Comparison of ENCODE assay signal across 1 cellular context in the genomic region with DNA sequence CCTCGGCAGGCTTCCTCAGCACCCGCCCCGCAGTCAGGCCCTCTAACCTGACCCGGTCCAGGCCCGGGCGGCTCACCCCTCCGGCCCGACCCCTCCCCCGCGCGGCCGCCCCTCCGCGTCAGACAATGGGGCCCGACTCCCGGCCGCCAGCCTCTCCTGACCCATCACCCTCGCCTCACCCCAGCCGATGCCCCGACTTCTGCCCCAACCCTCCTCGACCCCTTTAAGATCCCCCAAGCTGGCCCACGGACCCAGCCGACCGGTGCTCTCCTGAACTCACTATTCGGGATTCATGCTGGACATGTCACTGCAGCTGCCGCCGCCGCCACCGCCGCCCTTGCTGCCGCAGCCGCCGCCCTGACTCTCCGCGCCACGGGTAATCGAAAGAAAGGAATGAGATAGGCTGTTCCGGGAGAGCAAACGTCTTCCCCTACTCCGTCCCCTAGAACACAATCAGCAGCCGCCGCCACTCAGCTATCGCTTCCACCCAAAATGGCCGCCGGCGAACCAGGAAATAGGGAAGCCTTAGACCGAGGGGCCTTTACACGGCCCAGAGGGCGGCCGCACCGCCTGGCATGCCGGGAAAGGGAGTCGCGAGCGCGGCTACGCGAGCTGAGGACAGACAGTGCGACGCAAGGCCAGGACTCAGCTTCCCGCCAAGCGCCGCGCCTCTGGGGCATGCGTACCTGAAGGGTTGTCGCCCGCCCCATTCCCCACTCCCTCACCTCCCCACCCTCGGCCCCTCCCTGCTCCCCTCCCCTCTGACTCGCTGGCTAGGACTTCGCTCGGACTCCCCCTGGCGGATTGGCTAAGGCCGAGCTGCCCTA.
A peak's percentile ranks its signal among the peaks of the same experiment; 100 is the strongest.
TF ChIP-seq lines count a peak whose summit lies in the region.

TSS of gene RAB1A (minus strand) at position 494 of the 827 bp plus-strand sequence. CDS start at position 303, 191 bp downstream.

TF ChIP-seq in HepG2, 621 proteins besides CTCF, POLR2A, EP300 and RAD21 (continued from another document and continues in another):
- TF ChIP-seq, protein P1, sequence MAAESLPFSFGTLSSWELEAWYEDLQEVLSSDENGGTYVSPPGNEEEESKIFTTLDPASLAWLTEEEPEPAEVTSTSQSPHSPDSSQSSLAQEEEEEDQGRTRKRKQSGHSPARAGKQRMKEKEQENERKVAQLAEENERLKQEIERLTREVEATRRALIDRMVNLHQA (CRISPR knock-in tag; IDR thresholded peaks at IDR 0.05): no peak
- TF ChIP-seq, protein P2, sequence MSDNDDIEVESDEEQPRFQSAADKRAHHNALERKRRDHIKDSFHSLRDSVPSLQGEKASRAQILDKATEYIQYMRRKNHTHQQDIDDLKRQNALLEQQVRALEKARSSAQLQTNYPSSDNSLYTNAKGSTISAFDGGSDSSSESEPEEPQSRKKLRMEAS (IDR thresholded peaks at IDR 0.05): peak; percentile 91
- TF ChIP-seq CREB1 (IDR thresholded peaks at IDR 0.05) (peak; percentile 92), CREB1 (CRISPR knock-in tag; IDR thresholded peaks at IDR 0.05) (peak; percentile 94), SMARCC2 (IDR thresholded peaks at IDR 0.05) (no peak), EED (CRISPR knock-in tag; IDR thresholded peaks at IDR 0.05) (no peak), ZNF564 (CRISPR knock-in tag; IDR thresholded peaks at IDR 0.05) (peak; percentile 72; the same call in 1 of the 2 replicates), ZSCAN25 (CRISPR knock-in tag; IDR thresholded peaks at IDR 0.05) (peak; percentile 28; the same call in 1 of the 2 replicates), NCOA5 (CRISPR knock-in tag; IDR thresholded peaks at IDR 0.05) (no peak), ZNF749 (CRISPR knock-in tag; IDR thresholded peaks at IDR 0.05; ENCODE audit: borderline replicate concordance) (0 out of 2 replicates have a peak, but pooled peaks have one; percentile 6), CERS6 (CRISPR knock-in tag; IDR thresholded peaks at IDR 0.05) (no peak), HOXA9 (CRISPR knock-in tag; IDR thresholded peaks at IDR 0.05; ENCODE audit: borderline replicate concordance) (0 out of 2 replicates have a peak, but pooled peaks have one; percentile 73), SNAI1 (CRISPR knock-in tag; IDR thresholded peaks at IDR 0.05; ENCODE audit: borderline replicate concordance) (0 out of 2 replicates have a peak, but pooled peaks have one; percentile 71), CC2D1A (CRISPR knock-in tag; IDR thresholded peaks at IDR 0.05) (no peak), HNRNPL (IDR thresholded peaks at IDR 0.05; ENCODE audit: low read depth, low read length) (no peak), ZNF337 (CRISPR knock-in tag; IDR thresholded peaks at IDR 0.05; ENCODE audit: borderline replicate concordance, low read depth) (no peak), NAIF1 (CRISPR knock-in tag; IDR thresholded peaks at IDR 0.05; ENCODE audit: borderline replicate concordance) (peak; percentile 84; the same call in 1 of the 2 replicates), YEATS4 (CRISPR knock-in tag; IDR thresholded peaks at IDR 0.05; ENCODE audit: borderline replicate concordance) (no peak; the same call in 1 of the 2 replicates), ZNF878 (CRISPR knock-in tag; IDR thresholded peaks at IDR 0.05) (no peak), PPARG (CRISPR knock-in tag; conservative IDR thresholded peaks at IDR 0.05) (no peak), GTF3A (CRISPR knock-in tag; conservative IDR thresholded peaks at IDR 0.05) (peak; percentile 20; the same call in 1 of the 2 replicates), FOXC1 (CRISPR knock-in tag; IDR thresholded peaks at IDR 0.05; ENCODE audit: borderline replicate concordance) (peak; percentile 61), ZNF513 (CRISPR knock-in tag; conservative IDR thresholded peaks at IDR 0.05) (no peak), DPF2 (CRISPR knock-in tag; IDR thresholded peaks at IDR 0.05; ENCODE audit: borderline replicate concordance, low read depth) (no peak), RORA (CRISPR knock-in tag; IDR thresholded peaks at IDR 0.05) (no peak), RCOR2 (CRISPR knock-in tag; IDR thresholded peaks at IDR 0.05) (no peak), ZEB1 (IDR thresholded peaks at IDR 0.05; ENCODE audit: insufficient replicate concordance, low read depth) (peak; percentile 33), KAT7 (CRISPR knock-in tag; IDR thresholded peaks at IDR 0.05; ENCODE audit: borderline replicate concordance) (peak; percentile 63; the same call in 1 of the 2 replicates), TGIF2 (CRISPR knock-in tag; IDR thresholded peaks at IDR 0.05) (peak; percentile 79), ZNF629 (CRISPR knock-in tag; conservative IDR thresholded peaks at IDR 0.05) (no peak), FOXA3 (CRISPR knock-in tag; IDR thresholded peaks at IDR 0.05) (peak; percentile 64), ZNF530 (CRISPR knock-in tag; IDR thresholded peaks at IDR 0.05; ENCODE audit: low read depth) (no peak), ZNF558 (CRISPR knock-in tag; IDR thresholded peaks at IDR 0.05; ENCODE audit: borderline replicate concordance) (0 out of 2 replicates have a peak, but pooled peaks have one; percentile 54), ZNF746 (CRISPR knock-in tag; IDR thresholded peaks at IDR 0.05) (peak; percentile 92), ZNF703 (CRISPR knock-in tag; IDR thresholded peaks at IDR 0.05; ENCODE audit: borderline replicate concordance) (0 out of 2 replicates have a peak, but pooled peaks have one; percentile 67), KLF9 (CRISPR knock-in tag; IDR thresholded peaks at IDR 0.05; ENCODE audit: low read depth) (no peak), ZNF724P (CRISPR knock-in tag; IDR thresholded peaks at IDR 0.05; ENCODE audit: borderline replicate concordance) (peak; percentile 21; the same call in 1 of the 2 replicates), ZNF234 (CRISPR knock-in tag; conservative IDR thresholded peaks at IDR 0.05) (no peak), ZBTB43 (CRISPR knock-in tag; conservative IDR thresholded peaks at IDR 0.05) (no peak)
- TF ChIP-seq, protein P3, sequence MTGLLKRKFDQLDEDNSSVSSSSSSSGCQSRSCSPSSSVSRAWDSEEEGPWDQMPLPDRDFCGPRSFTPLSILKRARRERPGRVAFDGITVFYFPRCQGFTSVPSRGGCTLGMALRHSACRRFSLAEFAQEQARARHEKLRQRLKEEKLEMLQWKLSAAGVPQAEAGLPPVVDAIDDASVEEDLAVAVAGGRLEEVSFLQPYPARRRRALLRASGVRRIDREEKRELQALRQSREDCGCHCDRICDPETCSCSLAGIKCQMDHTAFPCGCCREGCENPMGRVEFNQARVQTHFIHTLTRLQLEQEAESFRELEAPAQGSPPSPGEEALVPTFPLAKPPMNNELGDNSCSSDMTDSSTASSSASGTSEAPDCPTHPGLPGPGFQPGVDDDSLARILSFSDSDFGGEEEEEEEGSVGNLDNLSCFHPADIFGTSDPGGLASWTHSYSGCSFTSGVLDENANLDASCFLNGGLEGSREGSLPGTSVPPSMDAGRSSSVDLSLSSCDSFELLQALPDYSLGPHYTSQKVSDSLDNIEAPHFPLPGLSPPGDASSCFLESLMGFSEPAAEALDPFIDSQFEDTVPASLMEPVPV (CRISPR knock-in tag; IDR thresholded peaks at IDR 0.05): peak; percentile 70; the same call in 1 of the 2 replicates
- TF ChIP-seq, protein P4, sequence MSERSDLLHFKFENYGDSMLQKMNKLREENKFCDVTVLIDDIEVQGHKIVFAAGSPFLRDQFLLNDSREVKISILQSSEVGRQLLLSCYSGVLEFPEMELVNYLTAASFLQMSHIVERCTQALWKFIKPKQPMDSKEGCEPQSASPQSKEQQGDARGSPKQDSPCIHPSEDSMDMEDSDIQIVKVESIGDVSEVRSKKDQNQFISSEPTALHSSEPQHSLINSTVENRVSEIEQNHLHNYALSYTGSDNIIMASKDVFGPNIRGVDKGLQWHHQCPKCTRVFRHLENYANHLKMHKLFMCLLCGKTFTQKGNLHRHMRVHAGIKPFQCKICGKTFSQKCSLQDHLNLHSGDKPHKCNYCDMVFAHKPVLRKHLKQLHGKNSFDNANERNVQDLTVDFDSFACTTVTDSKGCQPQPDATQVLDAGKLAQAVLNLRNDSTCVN (CRISPR knock-in tag; IDR thresholded peaks at IDR 0.05; ENCODE audit: borderline replicate concordance): no peak
- TF ChIP-seq, protein P5, sequence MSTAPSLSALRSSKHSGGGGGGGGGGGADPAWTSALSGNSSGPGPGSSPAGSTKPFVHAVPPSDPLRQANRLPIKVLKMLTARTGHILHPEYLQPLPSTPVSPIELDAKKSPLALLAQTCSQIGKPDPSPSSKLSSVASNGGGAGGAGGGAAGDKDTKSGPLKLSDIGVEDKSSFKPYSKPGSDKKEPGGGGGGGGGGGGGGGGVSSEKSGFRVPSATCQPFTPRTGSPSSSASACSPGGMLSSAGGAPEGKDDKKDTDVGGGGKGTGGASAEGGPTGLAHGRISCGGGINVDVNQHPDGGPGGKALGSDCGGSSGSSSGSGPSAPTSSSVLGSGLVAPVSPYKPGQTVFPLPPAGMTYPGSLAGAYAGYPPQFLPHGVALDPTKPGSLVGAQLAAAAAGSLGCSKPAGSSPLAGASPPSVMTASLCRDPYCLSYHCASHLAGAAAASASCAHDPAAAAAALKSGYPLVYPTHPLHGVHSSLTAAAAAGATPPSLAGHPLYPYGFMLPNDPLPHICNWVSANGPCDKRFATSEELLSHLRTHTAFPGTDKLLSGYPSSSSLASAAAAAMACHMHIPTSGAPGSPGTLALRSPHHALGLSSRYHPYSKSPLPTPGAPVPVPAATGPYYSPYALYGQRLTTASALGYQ (CRISPR knock-in tag; IDR thresholded peaks at IDR 0.05): no peak
- TF ChIP-seq, protein P6, sequence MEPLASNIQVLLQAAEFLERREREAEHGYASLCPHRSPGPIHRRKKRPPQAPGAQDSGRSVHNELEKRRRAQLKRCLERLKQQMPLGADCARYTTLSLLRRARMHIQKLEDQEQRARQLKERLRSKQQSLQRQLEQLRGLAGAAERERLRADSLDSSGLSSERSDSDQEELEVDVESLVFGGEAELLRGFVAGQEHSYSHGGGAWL (CRISPR knock-in tag; IDR thresholded peaks at IDR 0.05): peak; percentile 82; the same call in 1 of the 2 replicates
- TF ChIP-seq, protein P7, sequence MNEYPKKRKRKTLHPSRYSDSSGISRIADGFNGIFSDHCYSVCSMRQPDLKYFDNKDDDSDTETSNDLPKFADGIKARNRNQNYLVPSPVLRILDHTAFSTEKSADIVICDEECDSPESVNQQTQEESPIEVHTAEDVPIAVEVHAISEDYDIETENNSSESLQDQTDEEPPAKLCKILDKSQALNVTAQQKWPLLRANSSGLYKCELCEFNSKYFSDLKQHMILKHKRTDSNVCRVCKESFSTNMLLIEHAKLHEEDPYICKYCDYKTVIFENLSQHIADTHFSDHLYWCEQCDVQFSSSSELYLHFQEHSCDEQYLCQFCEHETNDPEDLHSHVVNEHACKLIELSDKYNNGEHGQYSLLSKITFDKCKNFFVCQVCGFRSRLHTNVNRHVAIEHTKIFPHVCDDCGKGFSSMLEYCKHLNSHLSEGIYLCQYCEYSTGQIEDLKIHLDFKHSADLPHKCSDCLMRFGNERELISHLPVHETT (CRISPR knock-in tag; conservative IDR thresholded peaks at IDR 0.05): no peak
- TF ChIP-seq, protein P8, sequence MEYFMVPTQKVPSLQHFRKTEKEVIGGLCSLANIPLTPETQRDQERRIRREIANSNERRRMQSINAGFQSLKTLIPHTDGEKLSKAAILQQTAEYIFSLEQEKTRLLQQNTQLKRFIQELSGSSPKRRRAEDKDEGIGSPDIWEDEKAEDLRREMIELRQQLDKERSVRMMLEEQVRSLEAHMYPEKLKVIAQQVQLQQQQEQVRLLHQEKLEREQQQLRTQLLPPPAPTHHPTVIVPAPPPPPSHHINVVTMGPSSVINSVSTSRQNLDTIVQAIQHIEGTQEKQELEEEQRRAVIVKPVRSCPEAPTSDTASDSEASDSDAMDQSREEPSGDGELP (IDR thresholded peaks at IDR 0.05; ENCODE audit: borderline replicate concordance, low read depth): peak; percentile 46; the same call in 1 of the 2 replicates
- TF ChIP-seq, protein P9, sequence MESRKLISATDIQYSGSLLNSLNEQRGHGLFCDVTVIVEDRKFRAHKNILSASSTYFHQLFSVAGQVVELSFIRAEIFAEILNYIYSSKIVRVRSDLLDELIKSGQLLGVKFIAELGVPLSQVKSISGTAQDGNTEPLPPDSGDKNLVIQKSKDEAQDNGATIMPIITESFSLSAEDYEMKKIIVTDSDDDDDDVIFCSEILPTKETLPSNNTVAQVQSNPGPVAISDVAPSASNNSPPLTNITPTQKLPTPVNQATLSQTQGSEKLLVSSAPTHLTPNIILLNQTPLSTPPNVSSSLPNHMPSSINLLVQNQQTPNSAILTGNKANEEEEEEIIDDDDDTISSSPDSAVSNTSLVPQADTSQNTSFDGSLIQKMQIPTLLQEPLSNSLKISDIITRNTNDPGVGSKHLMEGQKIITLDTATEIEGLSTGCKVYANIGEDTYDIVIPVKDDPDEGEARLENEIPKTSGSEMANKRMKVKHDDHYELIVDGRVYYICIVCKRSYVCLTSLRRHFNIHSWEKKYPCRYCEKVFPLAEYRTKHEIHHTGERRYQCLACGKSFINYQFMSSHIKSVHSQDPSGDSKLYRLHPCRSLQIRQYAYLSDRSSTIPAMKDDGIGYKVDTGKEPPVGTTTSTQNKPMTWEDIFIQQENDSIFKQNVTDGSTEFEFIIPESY (CRISPR knock-in tag; IDR thresholded peaks at IDR 0.05): peak; percentile 7; the same call in 1 of the 2 replicates
